Comparison of ENCODE assay signal across 8 cellular contexts in the genomic region with DNA sequence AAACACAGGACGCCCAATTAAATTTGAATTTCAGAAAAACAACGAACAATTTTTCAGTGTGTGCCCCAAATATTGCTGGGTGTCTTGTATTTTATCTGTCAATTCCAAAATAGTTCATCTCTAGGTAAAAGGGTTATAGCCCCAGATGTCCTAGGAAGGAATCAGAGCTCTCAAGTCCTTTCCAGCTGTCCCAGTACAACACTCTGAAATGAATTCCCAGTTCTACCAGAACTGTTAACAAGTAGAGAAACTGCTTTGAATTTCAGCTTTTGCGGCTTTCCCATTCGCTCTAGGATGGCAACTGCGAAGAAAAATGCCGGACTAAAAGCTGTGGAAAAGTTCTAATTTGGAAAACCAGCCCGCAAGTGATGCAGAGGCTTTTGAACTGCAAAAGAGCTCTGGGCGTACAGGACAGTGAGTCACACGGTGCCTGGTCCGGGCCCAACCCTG. TPM values are rescaled to one million over a fixed set of nuclear protein-coding genes. Genes with fewer than 3 reads are reported as not detected.
DNase-seq lines count a peak whose midpoint lies in the region; ATAC-seq and TF ChIP-seq lines count a peak whose summit lies in the region.

No MANE protein-coding gene starts in this region.

- WGBS in GM23248 (ENCODE audit: low coverage in 1 of 2, low lambda C conversion rate in 2 of 2, missing lambda C conversion rate in 2 of 2), 2 experiments, result 46 to 52% methylated on average over 9 to 10 of the region's 10 CpGs

- no peaks in the 10 kb centered on the region; the same call in 1 of the 2 replicates for H4K20me1 ChIP-seq in GM23248 (ENCODE audit: insufficient read depth)

- peak overlapping the region; percentile 63; the same call in 1 of the 2 replicates for H3K27ac Mint-ChIP-seq in WTC11
- H3K27ac Mint-ChIP-seq in glutamatergic neuron (ENCODE audit: unreplicated experiment), result peak overlapping the region; percentile 38

- H3K9me3 ChIP-seq in GM23248 (ENCODE audit: low read depth), result no peaks in the 10 kb centered on the region

- H3K36me3 Mint-ChIP-seq in WTC11 (peaks cover 7% of the 10 kb centered on the region; the same call in 1 of the 2 replicates), glutamatergic neuron (ENCODE audit: unreplicated experiment) (no peaks in the 10 kb centered on the region)

- H3K27me3 Mint-ChIP-seq in WTC11 (ENCODE audit: low read depth), result no peaks in the 10 kb centered on the region
- peaks cover 2% of the 10 kb centered on the region for H3K27me3 Mint-ChIP-seq in glutamatergic neuron (ENCODE audit: unreplicated experiment)

- H3K4me1 ChIP-seq in GM23248 (ENCODE audit: insufficient read depth), result peaks cover 29% of the 10 kb centered on the region

- peak overlapping the region; percentile 63 for H3K4me2 ChIP-seq in GM23248 (ENCODE audit: unreplicated experiment)

- peak overlapping the region; percentile 82 for H2AFZ ChIP-seq in GM23248

- H3K9me2 ChIP-seq in GM23248 (ENCODE audit: insufficient read depth), result no peaks in the 10 kb centered on the region

- peak overlapping the region; percentile 98 for H3K4me3 Mint-ChIP-seq in WTC11
- peak overlapping the region; percentile 55 for H3K4me3 Mint-ChIP-seq in glutamatergic neuron (ENCODE audit: unreplicated experiment)

- CTCF ChIA-PET in WTC11 (lab: Charles Lee), result interaction anchor here (0.9 kb wide), 1 partner anchor 10 kb away, joined by 5 read pairs; no protein-coding TSS in a partner anchor

- DNase-seq in GM23248 (no peak), WTC11 (ENCODE audit: low spot score) (no peak), glutamatergic neuron (no peak), UCSD-AML1 (lab: John Stamatoyannopoulos, UW; ENCODE audit: unreplicated experiment) (no peak), islet precursor cell (no peak)
- DNase-seq in stimulated activated CD4-positive, alpha-beta T cell treated with anti-CD3 and anti-CD28 coated beads, Interleukin-4, amount 100 ng/mL, for 24 hours, result no peak

- H3K36me3 ChIP-seq in GM23248 (ENCODE audit: low read depth), result no peaks in the 10 kb centered on the region

- in situ Hi-C loops in GM23248 (cut with MboI), result no loop called here

- H3K79me2 ChIP-seq in GM23248 (ENCODE audit: insufficient read depth), result peaks cover 43% of the 10 kb centered on the region

- H3K9me3 Mint-ChIP-seq in WTC11 (0 out of 2 replicates have a peak, but pooled peaks cover 3% of the 10 kb centered on the region), glutamatergic neuron (ENCODE audit: unreplicated experiment) (peaks cover 8% of the 10 kb centered on the region)

- H3K27me3 ChIP-seq in GM23248 (replicated peaks; ENCODE audit: insufficient read depth), result no peaks in the 10 kb centered on the region

- H3K27ac ChIP-seq in GM23248, result peak overlapping the region; percentile 83
- peak overlapping the region in 20 of 21 experiments; percentile 40 to 98 (median 94) for H3K27ac ChIP-seq in skin epidermis

- POLR2A ChIA-PET in WTC11 (lab: Charles Lee), result no interaction called here

- peak overlapping the region; percentile 96 for H3K9ac ChIP-seq in GM23248

- no peak for ATAC-seq in WTC11
- ATAC-seq in GM21381 (IDR thresholded peaks at IDR 0.05; ENCODE audit: unreplicated experiment), result no peak

- H3K4me3 ChIP-seq in GM23248 (peak overlapping the region; percentile 93), skin epidermis (peak overlapping the region; percentile 71 to 98 (median 96))

- TF ChIP-seq CTCF in WTC11 (IDR thresholded peaks at IDR 0.05) (no peak), glutamatergic neuron (IDR thresholded peaks at IDR 0.05; ENCODE audit: partially characterized antibody, unreplicated experiment) (no peak)

- H3F3A ChIP-seq in GM23248 (ENCODE audit: insufficient read depth), result peaks cover 5% of the 10 kb centered on the region

- H3K4me1 Mint-ChIP-seq in WTC11 (peaks cover 33% of the 10 kb centered on the region), glutamatergic neuron (ENCODE audit: low read depth, unreplicated experiment) (peaks cover 25% of the 10 kb centered on the region)

TF ChIP-seq in WTC11, 78 proteins besides CTCF, POLR2A, EP300 and RAD21:
- TF ChIP-seq ATF1 (CRISPR knock-in tag; IDR thresholded peaks at IDR 0.05) (no peak), SOX15 (CRISPR knock-in tag; IDR thresholded peaks at IDR 0.05) (no peak), ZBTB21 (CRISPR knock-in tag; IDR thresholded peaks at IDR 0.05; ENCODE audit: borderline replicate concordance) (no peak), HMGA2 (CRISPR knock-in tag; IDR thresholded peaks at IDR 0.05) (no peak)
- TF ChIP-seq, protein P1, sequence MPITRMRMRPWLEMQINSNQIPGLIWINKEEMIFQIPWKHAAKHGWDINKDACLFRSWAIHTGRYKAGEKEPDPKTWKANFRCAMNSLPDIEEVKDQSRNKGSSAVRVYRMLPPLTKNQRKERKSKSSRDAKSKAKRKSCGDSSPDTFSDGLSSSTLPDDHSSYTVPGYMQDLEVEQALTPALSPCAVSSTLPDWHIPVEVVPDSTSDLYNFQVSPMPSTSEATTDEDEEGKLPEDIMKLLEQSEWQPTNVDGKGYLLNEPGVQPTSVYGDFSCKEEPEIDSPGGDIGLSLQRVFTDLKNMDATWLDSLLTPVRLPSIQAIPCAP (CRISPR knock-in tag; IDR thresholded peaks at IDR 0.05), result no peak
- TF ChIP-seq, protein P2, sequence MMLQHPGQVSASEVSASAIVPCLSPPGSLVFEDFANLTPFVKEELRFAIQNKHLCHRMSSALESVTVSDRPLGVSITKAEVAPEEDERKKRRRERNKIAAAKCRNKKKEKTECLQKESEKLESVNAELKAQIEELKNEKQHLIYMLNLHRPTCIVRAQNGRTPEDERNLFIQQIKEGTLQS (CRISPR knock-in tag; conservative IDR thresholded peaks at IDR 0.05), result no peak

RNA-seq across cellular contexts. Expression of a gene that starts 0.5 kb away (rescaled TPM):
- 35.2 and 69.0 TPM in 2 replicates for total RNA-seq in GM23248 (2014; rRNA removed; shearing (Covaris generic))
- polyA plus RNA-seq in GM23248 (2016; fragmentation: Nextera tagmentation; extraction: Ambion mirVana), result 26.1 and 27.2 TPM in 2 replicates
- total RNA-seq in WTC11 (2021), result 49.3 to 53.1 TPM (median 52.0 TPM) in 3 replicates
- 91.7 TPM for total RNA-seq in glutamatergic neuron (ENCODE audit: unreplicated experiment)
